ENCODE assay signal across 1 cellular context in genomic region chr19:54464624-54465266, GRCh38.
TF ChIP-seq lines count a peak whose summit lies in the region.

No MANE protein-coding gene starts in this region.

TF ChIP-seq in K562, 482 proteins besides CTCF, POLR2A, EP300 and RAD21 (continued from another document and continues in another):
- TF ChIP-seq ZBTB11 (CRISPR knock-in tag; IDR thresholded peaks at IDR 0.05) (peak; percentile 42 to 94 (median 68); a peak in 5 of 6 replicates), HDAC3 (IDR thresholded peaks at IDR 0.05; ENCODE audit: borderline replicate concordance, partially characterized antibody) (no peak), TRIM24 (IDR thresholded peaks at IDR 0.05) (0 out of 4 replicates have a peak, but pooled peaks of 1 of the 2 experiments have one; percentile 25), ZNF311 (CRISPR knock-in tag; IDR thresholded peaks at IDR 0.05) (no peak), BCLAF1 (IDR thresholded peaks at IDR 0.05; ENCODE audit: borderline replicate concordance in 1 of 2, control insufficient read depth in 1 of 2, low read depth in 2 of 2, low read length in 1 of 2) (peak in 1 of 2 experiments; percentile 69; a peak in 1 of 4 replicates), ZNF232 (CRISPR knock-in tag; IDR thresholded peaks at IDR 0.05) (no peak), ARNT (IDR thresholded peaks at IDR 0.05) (no peak), ZNF583 (CRISPR knock-in tag; IDR thresholded peaks at IDR 0.05) (no peak), ILF3 (IDR thresholded peaks at IDR 0.05; ENCODE audit: borderline replicate concordance) (no peak), MYNN (IDR thresholded peaks at IDR 0.05) (no peak), MYNN (CRISPR knock-in tag; IDR thresholded peaks at IDR 0.05) (no peak), KDM4B (IDR thresholded peaks at IDR 0.05; ENCODE audit: borderline replicate concordance in 2 of 2, low read depth in 1 of 2) (0 out of 4 replicates have a peak, but pooled peaks of 1 of the 2 experiments have one; percentile 27), ZNF830 (CRISPR knock-in tag; IDR thresholded peaks at IDR 0.05) (no peak), HSF4 (CRISPR knock-in tag; IDR thresholded peaks at IDR 0.05; ENCODE audit: borderline replicate concordance) (no peak), CHD4 (IDR thresholded peaks at IDR 0.05; ENCODE audit: insufficient read depth, insufficient replicate concordance, low read depth, low read length, poor library complexity, severe bottlenecking) (no peak), WHSC1 (IDR thresholded peaks at IDR 0.05; ENCODE audit: low read length) (no peak), CHAMP1 (IDR thresholded peaks at IDR 0.05) (no peak), HMGN3 (IDR thresholded peaks at IDR 0.05; ENCODE audit: borderline replicate concordance, extremely low read depth, insufficient read length, low read depth, low read length) (peak; percentile 48), RBM17 (IDR thresholded peaks at IDR 0.05; ENCODE audit: borderline replicate concordance, low read depth, low read length) (no peak), BRF2 (IDR thresholded peaks at IDR 0.05; ENCODE audit: borderline replicate concordance, insufficient read depth, insufficient read length) (no peak), PHF20 (IDR thresholded peaks at IDR 0.05; ENCODE audit: partially characterized antibody) (peak; percentile 59), POLR2G (IDR thresholded peaks at IDR 0.05; ENCODE audit: low read depth, low read length) (peak; percentile 93), NCOR1 (IDR thresholded peaks at IDR 0.05) (no peak), PHF8 (IDR thresholded peaks at IDR 0.05; ENCODE audit: borderline replicate concordance, low read length) (peak; percentile 84; the same call in 1 of the 2 replicates), ZNF280A (IDR thresholded peaks at IDR 0.05; ENCODE audit: low read depth, partially characterized antibody) (no peak), NCOA4 (IDR thresholded peaks at IDR 0.05; ENCODE audit: partially characterized antibody) (no peak), ZNF655 (CRISPR knock-in tag; IDR thresholded peaks at IDR 0.05) (no peak), MGA (IDR thresholded peaks at IDR 0.05) (peak; percentile 82), ZC3H4 (CRISPR knock-in tag; IDR thresholded peaks at IDR 0.05; ENCODE audit: borderline replicate concordance) (no peak)
